Comparison of ENCODE assay signal across 8 cellular contexts in genomic region chr19:49453757-49454248, GRCh38. TPM values are rescaled to one million over a fixed set of nuclear protein-coding genes. Genes with fewer than 3 reads are reported as not detected.
A peak's percentile ranks its signal among the peaks of the same experiment; 100 is the strongest.
DNase-seq lines count a peak whose midpoint lies in the region; ATAC-seq and TF ChIP-seq lines count a peak whose summit lies in the region.

No MANE protein-coding gene starts in this region.

- H3K9me3 ChIP-seq in SK-N-SH: no peaks in the 10 kb centered on the region

- CTCF ChIA-PET in SK-N-SH (lab: Yijun Ruan, JAX): interaction anchor here (0.6 to 1.0 kb wide), 3 partner anchors 8 to 64 kb away, joined by 3 to 4 read pairs (median 3); no protein-coding TSS in a partner anchor

- no peak for TF ChIP-seq RAD21 in SK-N-SH (IDR thresholded peaks at IDR 0.05; ENCODE audit: low read length)

- peaks cover 25% of the 10 kb centered on the region for H3F3A ChIP-seq in SK-N-SH (replicated peaks; ENCODE audit: insufficient read depth)

- no peaks in the 10 kb centered on the region for H4K20me1 ChIP-seq in SK-N-SH (ENCODE audit: insufficient read depth)

- peak overlapping the region; percentile 92 to 95 for H3K27ac ChIP-seq in SK-N-SH (ENCODE audit: low read depth in 2 of 2, low read length in 1 of 2)

- peaks cover 0 to 18% of the 10 kb centered on the region in 2 experiments; a peak in 2 of 4 replicates for H3K4me1 ChIP-seq in SK-N-SH (ENCODE audit: control insufficient read depth in 1 of 2, insufficient read depth in 2 of 2, low read depth in 1 of 2, low read length in 1 of 2)

- H3K36me3 ChIP-seq in SK-N-SH (replicated peaks in 1 of 2; ENCODE audit: control insufficient read depth in 1 of 2, insufficient read depth in 2 of 2, low read length in 1 of 2): peaks cover 4 to 9% of the 10 kb centered on the region in 2 experiments

- no peak for TF ChIP-seq CTCF in SK-N-SH (IDR thresholded peaks at IDR 0.05)
- TF ChIP-seq CTCF in fibroblast of pulmonary artery (IDR thresholded peaks at IDR 0.05; ENCODE audit: low read length, missing control alignments): no peak

- H3K27me3 ChIP-seq in SK-N-SH (ENCODE audit: insufficient read depth): no peaks in the 10 kb centered on the region

- 31% methylated on average over 11 of the region's 11 CpGs for WGBS in SK-N-SH (ENCODE audit: low lambda C conversion rate)

- no peak for TF ChIP-seq EP300 in SK-N-SH (IDR thresholded peaks at IDR 0.05; ENCODE audit: borderline replicate concordance in 1 of 2, low read depth in 1 of 2, low read length in 1 of 2)

- H3K9ac ChIP-seq in SK-N-SH: peak overlapping the region; percentile 97

- no peak for DNase-seq in SK-N-SH
- DNase-seq in fibroblast of pulmonary artery (ENCODE audit: low read depth): no peak
- no peak for DNase-seq in skeletal muscle cell (ENCODE audit: low read depth)
- no peak for DNase-seq in NCI-H1436 treated with DMSO at 0.1 percent for 48 hours (lab: John Stamatoyannopoulos, UW)
- DNase-seq in stimulated activated CD4-positive, alpha-beta T cell treated with anti-CD3 and anti-CD28 coated beads, Interleukin-4, amount 100 ng/mL, for 4 hours: no peak

- peaks cover 45% of the 10 kb centered on the region for H3K79me2 ChIP-seq in SK-N-SH (ENCODE audit: insufficient read depth)

- H3K9me2 ChIP-seq in SK-N-SH: no peaks in the 10 kb centered on the region

- H3K4me3 ChIP-seq in SK-N-SH (ENCODE audit: low read depth in 2 of 2, low read length in 1 of 2) (peak overlapping the region; percentile 61 to 77), fibroblast of pulmonary artery (replicated peaks; ENCODE audit: low read depth, low read length) (peak overlapping the region; percentile 83), skeletal muscle cell (ENCODE audit: low read depth, low read length) (peak overlapping the region; percentile 83)

- POLR2A ChIA-PET in SK-N-SH (lab: Yijun Ruan, JAX): interaction anchor here (1.0 to 2.6 kb wide), 4 partner anchors 25 to 82 kb away, joined by 3 to 14 read pairs (median 4); partner anchors contain the start of gene RPS11

- H2AFZ ChIP-seq in SK-N-SH (ENCODE audit: low read depth): peak overlapping the region; percentile 83

- peak overlapping the region; percentile 97 for H3K4me2 ChIP-seq in SK-N-SH

- ATAC-seq in GM18498 (IDR thresholded peaks at IDR 0.05; ENCODE audit: unreplicated experiment) (peak; percentile 0), GM18502 (IDR thresholded peaks at IDR 0.05; ENCODE audit: poor library complexity, unreplicated experiment) (no peak), GM21529 (IDR thresholded peaks at IDR 0.05; ENCODE audit: unreplicated experiment) (no peak)

TF ChIP-seq in SK-N-SH, 30 proteins besides CTCF, POLR2A, EP300 and RAD21:
- TF ChIP-seq MXI1 (IDR thresholded peaks at IDR 0.05; ENCODE audit: low read depth, low read length): no peak
- no peak for TF ChIP-seq GATA2 (CRISPR knock-in tag; IDR thresholded peaks at IDR 0.05)
- TF ChIP-seq RFX5 (IDR thresholded peaks at IDR 0.05; ENCODE audit: low read length): peak; percentile 5; the same call in 1 of the 2 replicates
- no peak for TF ChIP-seq RCOR1 (IDR thresholded peaks at IDR 0.05; ENCODE audit: low read length)
- TF ChIP-seq IRF3 (IDR thresholded peaks at IDR 0.05; ENCODE audit: low read depth, low read length): no peak

RNA-seq across cellular contexts. Expression of gene ALDH16A1, which starts 0.8 kb away (rescaled TPM):
- polyA plus RNA-seq in SK-N-SH (2012; rRNA removed): 13.6 and 15.7 TPM in 2 replicates
- 4.0 and 10.0 TPM in 2 replicates for polyA plus RNA-seq in SK-N-SH (2012; cell fraction: cytosol; rRNA removed)
- 44.6 and 65.5 TPM in 2 replicates for polyA plus RNA-seq in SK-N-SH (2012; cell fraction: nucleus; rRNA removed)

RNA-seq across cellular contexts. Expression of gene PIH1D1, which starts 2.2 kb away (rescaled TPM):
- 145 and 157 TPM in 2 replicates for polyA plus RNA-seq in SK-N-SH (2012; rRNA removed)
- polyA plus RNA-seq in SK-N-SH (2012; cell fraction: cytosol; rRNA removed): 112 and 120 TPM in 2 replicates
- polyA plus RNA-seq in SK-N-SH (2012; cell fraction: nucleus; rRNA removed): 301 and 343 TPM in 2 replicates

RNA-seq across cellular contexts. Expression of gene SLC17A7, which starts 12.5 kb away (rescaled TPM):
- 0.39 and 0.59 TPM in 2 replicates for polyA plus RNA-seq in SK-N-SH (2012; rRNA removed)
- 0.21 and 0.33 TPM in 2 replicates for polyA plus RNA-seq in SK-N-SH (2012; cell fraction: cytosol; rRNA removed)
- polyA plus RNA-seq in SK-N-SH (2012; cell fraction: nucleus; rRNA removed): 1.8 and 1.9 TPM in 2 replicates

RNA-seq across cellular contexts. Expression of gene FLT3LG, which starts 20.2 kb away (rescaled TPM):
- 4.0 and 6.4 TPM in 2 replicates for polyA plus RNA-seq in SK-N-SH (2012; rRNA removed)
- polyA plus RNA-seq in SK-N-SH (2012; cell fraction: cytosol; rRNA removed): 2.0 and 3.1 TPM in 2 replicates
- 6.6 and 7.5 TPM in 2 replicates for polyA plus RNA-seq in SK-N-SH (2012; cell fraction: nucleus; rRNA removed)

RNA-seq across cellular contexts. Expression of gene GFY, which starts 28.6 kb away (rescaled TPM):
- not detected in 2 replicates for polyA plus RNA-seq in SK-N-SH (2012; rRNA removed)
- polyA plus RNA-seq in SK-N-SH (2012; cell fraction: cytosol; rRNA removed): not detected in 2 replicates
- polyA plus RNA-seq in SK-N-SH (2012; cell fraction: nucleus; rRNA removed): not detected in 2 replicates
